Comparison of ENCODE assay signal across 1 cellular context in the genomic region with DNA sequence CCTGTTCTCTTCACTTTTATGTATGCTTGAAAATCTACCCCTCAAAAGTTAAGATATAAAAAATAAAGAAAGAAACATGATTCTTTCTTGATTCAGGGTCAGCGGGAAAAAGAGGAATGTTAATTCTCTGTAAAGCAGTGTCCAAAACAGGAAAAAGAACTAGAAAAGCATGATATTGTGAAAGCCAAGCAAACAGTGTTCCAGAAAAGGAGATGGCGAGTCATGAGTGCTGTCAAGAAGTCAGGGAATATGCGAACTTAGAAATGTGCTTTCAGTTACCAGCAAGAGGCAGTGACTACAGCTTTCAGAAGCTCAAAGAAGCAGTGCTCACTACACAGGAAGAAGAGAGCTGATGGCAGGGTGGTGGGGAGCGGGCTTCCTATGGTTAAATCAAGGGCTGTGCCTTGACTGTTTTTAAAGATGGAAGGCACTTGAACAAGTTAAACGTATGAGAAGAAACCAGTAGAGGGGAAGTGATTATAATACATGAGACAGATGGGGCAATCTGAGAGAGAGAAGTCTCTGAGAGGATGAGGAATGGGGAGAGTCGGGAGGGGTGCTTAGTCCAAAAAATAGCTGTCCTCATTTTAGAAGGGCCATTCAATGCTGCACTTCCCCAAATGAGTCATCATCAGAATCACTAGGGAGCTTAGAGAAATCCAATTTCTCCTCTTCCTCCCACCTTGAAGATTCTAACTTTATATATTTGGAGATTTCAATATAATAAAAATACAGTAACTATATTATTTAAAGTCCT.
TF ChIP-seq lines count a peak whose summit lies in the region.

No MANE protein-coding gene starts in this region.

TF ChIP-seq in HCT116, 20 proteins besides CTCF, POLR2A, EP300 and RAD21 (continued from another document):
- TF ChIP-seq ZBTB33 (IDR thresholded peaks at IDR 0.05; ENCODE audit: extremely low read depth, insufficient replicate concordance, low read length) = no peak
- TF ChIP-seq SP1 (IDR thresholded peaks at IDR 0.05; ENCODE audit: low read depth) = no peak
TF ChIP-seq in HCT116: peak in this region for 1.
